In the genomic region with DNA sequence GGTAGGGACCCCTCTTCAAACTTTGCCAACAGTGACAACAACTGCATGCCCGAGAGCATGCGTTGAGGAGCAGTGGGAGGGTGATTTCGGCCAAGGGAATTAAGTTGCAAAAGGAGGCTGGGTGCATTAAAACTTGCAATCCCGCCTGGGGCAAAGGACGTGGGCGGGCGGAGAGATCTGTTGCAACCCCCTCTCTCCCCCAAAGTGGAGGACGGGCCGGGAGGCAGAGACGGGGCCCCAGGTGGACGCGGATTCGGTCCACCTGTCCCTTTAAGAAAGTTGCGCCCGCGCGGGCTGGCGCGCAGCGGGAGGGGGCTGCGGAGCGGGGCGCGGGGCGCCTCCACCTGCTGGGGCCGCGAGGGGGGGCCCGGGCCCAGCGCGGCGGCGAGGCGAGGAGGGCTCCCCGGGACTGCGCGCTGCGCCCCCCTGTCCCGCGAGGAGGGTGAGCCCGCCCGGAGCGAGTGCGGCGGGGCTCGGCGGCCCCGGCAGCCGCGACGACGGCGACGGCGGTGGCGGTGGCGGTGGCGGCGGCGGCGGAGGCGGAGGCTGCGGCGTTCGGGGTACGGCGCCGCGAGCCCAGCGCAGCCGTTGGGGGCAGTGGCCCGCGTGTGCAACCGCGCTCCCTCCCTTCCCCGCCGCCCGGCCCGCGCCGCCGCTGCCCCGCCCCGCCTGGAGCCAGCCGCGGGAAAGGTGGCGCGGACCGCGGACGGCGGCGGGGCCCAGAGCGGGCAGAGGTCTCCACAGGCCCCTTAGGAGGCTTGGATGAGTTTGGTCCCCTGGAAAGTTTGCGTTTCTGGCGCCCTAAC, we compare ENCODE assay signal across 9 cellular contexts. TPM values are rescaled to one million over a fixed set of nuclear protein-coding genes. Genes with fewer than 3 reads are reported as not detected.
DNase-seq lines count a peak whose midpoint lies in the region; ATAC-seq and TF ChIP-seq lines count a peak whose summit lies in the region.
"Had no signal": no experiment of that assay in that cellular context is flagged by ENCODE, and none has a peak within 500 bp of the region (broad histone marks: within the 10 kb centered on the region; RNA-seq: fewer than 3 reads in every experiment).

No MANE protein-coding gene starts in this region.

- DNase-seq in DMS114 treated with DMSO at 0.1 percent for 48 hours (lab: John Stamatoyannopoulos, UW; ENCODE audit: unreplicated experiment): peak; percentile 40
- peak; percentile 71 for DNase-seq in MM.1S
- DNase-seq in mammary epithelial cell: no peak
- no peak for DNase-seq in mucosa of descending colon
- no peak for DNase-seq in A172 (ENCODE audit: low spot score)
- DNase-seq in AML-193 (lab: John Stamatoyannopoulos, UW): no peak
- no peak for DNase-seq in cerebellar cortex (ENCODE audit: low spot score)

- no peaks in the 10 kb centered on the region for H3K36me3 ChIP-seq in MM.1S (replicated peaks; ENCODE audit: insufficient read depth, low read length)
- no peaks in the 10 kb centered on the region for H3K36me3 ChIP-seq in mammary epithelial cell (ENCODE audit: insufficient read depth, low read length)
- H3K36me3 ChIP-seq in mucosa of descending colon (ENCODE audit: low read depth): no peaks in the 10 kb centered on the region

- CTCF ChIA-PET in mammary epithelial cell (lab: Charles Lee; ENCODE audit: low non-redundant PET): no interaction called here

- H3K4me2 ChIP-seq in MM.1S (ENCODE audit: low read depth, low read length) (peak overlapping the region; percentile 97), mammary epithelial cell (ENCODE audit: insufficient read depth, low read depth, low read length) (peak overlapping the region; percentile 84)

- H3K4me3 ChIP-seq in MM.1S (ENCODE audit: low read length) (peak overlapping the region; percentile 85), mammary epithelial cell (replicated peaks in 1 of 3; ENCODE audit: insufficient read depth in 1 of 3, low read depth in 2 of 3, low read length in 3 of 3) (peak overlapping the region; percentile 31 to 40 (median 35)), mucosa of descending colon (no peak overlapping the region)

- H3K27ac ChIP-seq in MM.1S (ENCODE audit: low read length) (peak overlapping the region; percentile 37; the same call in 1 of the 2 replicates), mammary epithelial cell (ENCODE audit: insufficient read depth, low read depth, low read length) (no peak overlapping the region)

- BruUV-seq in mammary epithelial cell (replicated peaks; lab: Mats Ljungman, UMichigan): no TSS peak

- ATAC-seq in mucosa of descending colon (peak; percentile 43), HG03196 (IDR thresholded peaks at IDR 0.05; ENCODE audit: unreplicated experiment) (no peak)

- intact Hi-C loops in mammary epithelial cell (cut with micrococcal nuclease) (no loop called here), mucosa of descending colon (cut with DNase I, micrococcal nuclease) (no loop called here)

- TF ChIP-seq CTCF in MM.1S (IDR thresholded peaks at IDR 0.05; ENCODE audit: low read length) (no peak), mammary epithelial cell (conservative IDR thresholded peaks at IDR 0.05 in 1 of 2, IDR thresholded peaks at IDR 0.05 in 1 of 2; ENCODE audit: extremely low read depth in 1 of 2, insufficient read depth in 1 of 2, low read depth in 1 of 2, low read length in 2 of 2) (no peak), mucosa of descending colon (IDR thresholded peaks at IDR 0.05) (no peak)

- H3K9me2 ChIP-seq in MM.1S (replicated peaks; ENCODE audit: insufficient read depth, low read length): no peaks in the 10 kb centered on the region

- no peaks in the 10 kb centered on the region for H3K79me2 ChIP-seq in MM.1S (ENCODE audit: low read length)
- no peaks in the 10 kb centered on the region for H3K79me2 ChIP-seq in mammary epithelial cell (ENCODE audit: insufficient read depth, low read length)

- no peaks in the 10 kb centered on the region for H4K20me1 ChIP-seq in MM.1S (ENCODE audit: insufficient read depth, low read length)
- no peaks in the 10 kb centered on the region for H4K20me1 ChIP-seq in mammary epithelial cell (ENCODE audit: insufficient read depth, low read length)

- H3K9me3 ChIP-seq in MM.1S (replicated peaks; ENCODE audit: insufficient read depth, low read length): no peaks in the 10 kb centered on the region
- no peaks in the 10 kb centered on the region for H3K9me3 ChIP-seq in mammary epithelial cell (replicated peaks; ENCODE audit: insufficient read depth, low read length)
- H3K9me3 ChIP-seq in mucosa of descending colon: no peaks in the 10 kb centered on the region

- peaks cover 8% of the 10 kb centered on the region for H3K27me3 ChIP-seq in MM.1S (replicated peaks; ENCODE audit: insufficient read depth, low read length)
- peaks cover 33% of the 10 kb centered on the region for H3K27me3 ChIP-seq in mammary epithelial cell (ENCODE audit: insufficient read depth, low read length)

- 0% methylated on average over 4 of the region's 95 CpGs for WGBS in mammary epithelial cell (ENCODE audit: low coverage, missing lambda C conversion rate)

- in situ Hi-C loops in mammary epithelial cell (cut with MboI; ENCODE audit: low sequenced_read_pairs in 2 of 2): no loop called here

- H3K4me1 ChIP-seq in MM.1S (ENCODE audit: low read length): peaks cover 7% of the 10 kb centered on the region; the same call in 1 of the 2 replicates
- H3K4me1 ChIP-seq in mammary epithelial cell (ENCODE audit: insufficient read depth, low read length): peaks cover 12% of the 10 kb centered on the region
- peaks cover 16% of the 10 kb centered on the region for H3K4me1 ChIP-seq in mucosa of descending colon (ENCODE audit: low read depth)

- peak overlapping the region; percentile 96 for H2AFZ ChIP-seq in MM.1S (ENCODE audit: low read length)
- peak overlapping the region; percentile 73 for H2AFZ ChIP-seq in mammary epithelial cell (ENCODE audit: low read depth, low read length)

- dilution Hi-C loops in mammary epithelial cell (cut with HindIII; ENCODE audit: low sequenced_read_pairs): no loop called here

- peaks cover 13% of the 10 kb centered on the region for H3F3A ChIP-seq in MM.1S (ENCODE audit: insufficient read depth, low read length)

- peak overlapping the region; percentile 69 for H3K9ac ChIP-seq in MM.1S (ENCODE audit: low read length)
- no peak overlapping the region for H3K9ac ChIP-seq in mammary epithelial cell (ENCODE audit: insufficient read depth, low read length)

RNA-seq across cellular contexts. Expression of a gene that starts 0.6 kb away (rescaled TPM):
- total RNA-seq in mammary epithelial cell: not detected
- polyA plus RNA-seq in mammary epithelial cell: not detected
- polyA minus RNA-seq in mammary epithelial cell: not detected
- total RNA-seq in mucosa of descending colon: under 1 TPM in 1 of 3 donors, not detected in 2; 0.25 TPM
- total RNA-seq in A172 (2014; rRNA removed; shearing (Covaris generic)): not detected in 2 replicates
- total RNA-seq: LHCN-M2 had no signal

RNA-seq across cellular contexts. Expression of a gene that starts 38.1 kb away (rescaled TPM):
- total RNA-seq in mammary epithelial cell (not detected), mucosa of descending colon (under 1 TPM in 1 of 3 donors, not detected in 2; 0.41 TPM)
- not detected for polyA plus RNA-seq in mammary epithelial cell
- not detected for polyA minus RNA-seq in mammary epithelial cell
- total RNA-seq in A172 (2014; rRNA removed; shearing (Covaris generic)): not detected in 2 replicates
- total RNA-seq: LHCN-M2 had no signal

Comparison
In these comparisons a context has a peak if more than half of its experiments do, and no peak if none do; other contexts are left out.
1. DNase-seq: peak in DMS114 treated with DMSO at 0.1 percent for 48 hours (single experiment) and MM.1S (single experiment); none in mammary epithelial cell (single experiment), mucosa of descending colon (0 of 3), A172 (single experiment), AML-193 (0 of 2) and cerebellar cortex (single experiment).